ENCODE assay signal across 8 cellular contexts in genomic region chr16:87868254-87869029, GRCh38. TPM values are rescaled to one million over a fixed set of nuclear protein-coding genes. Genes with fewer than 3 reads are reported as not detected.
DNase-seq lines count a peak whose midpoint lies in the region; ATAC-seq and TF ChIP-seq lines count a peak whose summit lies in the region.
"Not testable (repeated sequence)": the region's sequence is repeated elsewhere in the genome, so short reads cannot be mapped to it uniquely, and the experiment has no call there.

No MANE protein-coding gene starts in this region.

- ATAC-seq in HG02973 (IDR thresholded peaks at IDR 0.05; ENCODE audit: unreplicated experiment), result peak; percentile 38

- H3K36me3 ChIP-seq in iPS-15b (ENCODE audit: control insufficient read depth, insufficient read depth, low read length), result not testable (repeated sequence)

- peaks cover 32% of the 10 kb centered on the region for H3K27me3 ChIP-seq in iPS-15b (ENCODE audit: control insufficient read depth, insufficient read depth, low read length)

- H3K4me3 ChIP-seq in GM12864 (ENCODE audit: low read depth, low read length) (peak overlapping the region; percentile 58), iPS-15b (ENCODE audit: low read depth, low read length) (peak overlapping the region; percentile 62)

- TF ChIP-seq CTCF in GM12864 (IDR thresholded peaks at IDR 0.05; ENCODE audit: low read depth, low read length, missing control alignments); chondrocyte (IDR thresholded peaks at IDR 0.05); type B pancreatic cell (conservative IDR thresholded peaks at IDR 0.05): not testable (repeated sequence)

- not testable (repeated sequence) for H3K9me3 Mint-ChIP-seq in chondrocyte (ENCODE audit: low read depth); type B pancreatic cell

- H3K4me1 ChIP-seq in iPS-15b (ENCODE audit: control insufficient read depth, insufficient read depth, low read length), result peaks cover 11% of the 10 kb centered on the region

- not testable (repeated sequence) for H3K9me3 ChIP-seq in iPS-15b (ENCODE audit: control insufficient read depth, insufficient read depth, low read length)

- not testable (repeated sequence) for H3K27me3 Mint-ChIP-seq in chondrocyte (ENCODE audit: low read depth)
- H3K27me3 Mint-ChIP-seq in type B pancreatic cell, result peaks cover 18% of the 10 kb centered on the region

- peak; percentile 59 for DNase-seq in GM12864 (ENCODE audit: low read depth)
- DNase-seq in NOMO-1 (lab: John Stamatoyannopoulos, UW; ENCODE audit: unreplicated experiment in 2 of 2), result peak; percentile 58 to 77
- DNase-seq in activated CD4-positive, alpha-beta T cell treated with anti-CD3 and anti-CD28 coated beads, Interleukin-2, amount 50 U/mL, for 48 hours, result peak; percentile 81 to 85
- DNase-seq in chondrocyte (ENCODE audit: low spot score); type B pancreatic cell (ENCODE audit: extremely low spot score, unreplicated experiment): not testable (repeated sequence)
- DNase-seq in pulmonary artery endothelial cell (ENCODE audit: low read depth, low spot score), result peak; percentile 52

- not testable (repeated sequence) for H3K9ac ChIP-seq in iPS-15b (ENCODE audit: low read depth, low read length)

- H3K4me1 Mint-ChIP-seq in chondrocyte (ENCODE audit: low read depth) (peaks cover 61% of the 10 kb centered on the region), type B pancreatic cell (ENCODE audit: unreplicated experiment) (peaks cover 38% of the 10 kb centered on the region)

- H3K4me3 Mint-ChIP-seq in chondrocyte (ENCODE audit: unreplicated experiment) (peak overlapping the region; percentile 92), type B pancreatic cell (peak overlapping the region; percentile 92)

- peaks cover 18% of the 10 kb centered on the region for H3K36me3 Mint-ChIP-seq in chondrocyte (ENCODE audit: low read depth)
- not testable (repeated sequence) for H3K36me3 Mint-ChIP-seq in type B pancreatic cell

- peak overlapping the region; percentile 95 for H3K27ac Mint-ChIP-seq in chondrocyte (ENCODE audit: unreplicated experiment)
- peak overlapping the region; percentile 97 for H3K27ac Mint-ChIP-seq in type B pancreatic cell

RNA-seq across cellular contexts. Expression of gene SLC7A5, which starts 0.9 kb away (rescaled TPM):
- total RNA-seq in chondrocyte (53.6 to 249 TPM (median 248 TPM) in 3 replicates), pulmonary artery endothelial cell (9.1 and 11.2 TPM in 2 replicates), type B pancreatic cell (ENCODE audit: low replicate concordance) (40.4 and 51.2 TPM in 2 replicates)
